In the genomic region with DNA sequence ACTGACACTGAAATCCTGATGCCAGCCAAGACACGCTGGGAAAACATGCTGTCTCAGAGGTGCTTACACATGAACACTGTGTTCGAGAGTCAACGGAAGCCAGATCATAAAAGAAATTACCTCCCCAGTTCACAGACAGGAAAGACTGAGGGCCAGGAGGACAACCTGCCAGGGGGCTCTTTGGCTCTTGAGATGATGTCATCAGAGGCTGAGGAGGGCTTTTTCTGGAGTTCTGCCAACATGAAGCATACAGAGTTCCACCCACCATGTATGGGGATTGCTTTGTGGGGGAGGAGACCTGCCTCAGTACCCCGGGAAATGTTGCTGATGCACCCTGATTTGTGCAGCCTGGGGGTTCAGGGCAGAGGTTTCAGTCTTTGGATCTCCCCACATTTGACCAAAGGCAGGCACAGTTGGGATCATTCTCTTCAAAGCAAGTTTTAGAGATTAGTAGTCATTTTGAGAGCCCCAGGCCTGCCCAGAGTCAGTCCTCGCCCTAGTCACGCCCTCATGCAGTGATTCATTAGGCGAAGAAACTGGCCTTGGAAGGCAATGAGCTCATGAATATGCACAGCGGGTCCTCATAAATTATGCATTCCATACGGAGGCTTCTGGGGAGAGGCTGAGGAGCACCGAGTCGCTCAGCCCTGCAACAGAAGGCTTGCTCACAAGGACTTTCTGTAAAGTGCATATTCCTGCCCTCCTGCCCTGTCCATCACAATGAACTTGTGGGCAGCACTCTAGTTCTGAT, we compare ENCODE assay signal across 12 cellular contexts. TPM values are rescaled to one million over a fixed set of nuclear protein-coding genes. Genes with fewer than 3 reads are reported as not detected.
DNase-seq lines count a peak whose midpoint lies in the region; ATAC-seq, FAIRE-seq and TF ChIP-seq lines count a peak whose summit lies in the region.
"Had no signal": no experiment of that assay in that cellular context is flagged by ENCODE, and none has a peak within 500 bp of the region (broad histone marks: within the 10 kb centered on the region; RNA-seq: fewer than 3 reads in every experiment).

No MANE protein-coding gene starts in this region.

- CTCF ChIA-PET in activated CD8-positive, alpha-beta T cell treated with anti-CD3 and anti-CD28 coated beads, Interleukin-2, amount 10 ng/mL, durations not matched to agents 7 days and 5 days (lab: Charles Lee) = no interaction called here

- intact Hi-C loops in aorta (cut with DNase I) (loop anchor here in 1 of 2 donors (5.0 kb wide), 1 partner anchor 34 kb away; a partner anchor contains a TSS), pancreas (cut with DNase I) (no loop called here)

- H3K27me3 ChIP-seq in aorta (ENCODE audit: control insufficient read depth in 1 of 2, insufficient read depth in 2 of 2, low read length in 1 of 2) = no peaks in the 10 kb centered on the region
- no peaks in the 10 kb centered on the region for H3K27me3 ChIP-seq in pancreas
- H3K27me3 ChIP-seq: thyroid gland had no signal

- no peak for DNase-seq in activated naive CD4-positive, alpha-beta T cell treated with anti-CD3 and anti-CD28 coated beads, Interleukin-2, amount 50 U/mL, for 72 hours (ENCODE audit: low spot score in 2 of 2)
- no peak for DNase-seq in activated naive CD4-positive, alpha-beta T cell (lab: John Stamatoyannopoulos, UW)
- DNase-seq in astrocyte of the cerebellum (ENCODE audit: low read depth) (peak; percentile 93), islet precursor cell (peak; percentile 79), aorta (peak; percentile 42 to 65), pancreas (no peak)
- no peak for DNase-seq in activated CD8-positive, alpha-beta T cell treated with anti-CD3 and anti-CD28 coated beads, Interleukin-2, amount 10 ng/mL, durations not matched to agents 7 days and 5 days
- DNase-seq: activated CD4-positive, CD25-positive, alpha-beta regulatory T cell; thyroid gland had no signal

- no peak overlapping the region for H3K27ac Mint-ChIP-seq in activated naive CD4-positive, alpha-beta T cell treated with anti-CD3 and anti-CD28 coated beads, Interleukin-2, amount 50 U/mL, for 72 hours
- H3K27ac Mint-ChIP-seq in activated CD8-positive, alpha-beta T cell treated with anti-CD3 and anti-CD28 coated beads, Interleukin-2, amount 10 ng/mL, durations not matched to agents 7 days and 5 days = no peak overlapping the region

- H3K4me3 Mint-ChIP-seq in activated CD8-positive, alpha-beta T cell treated with anti-CD3 and anti-CD28 coated beads, Interleukin-2, amount 10 ng/mL, durations not matched to agents 7 days and 5 days = no peak overlapping the region
- H3K4me3 Mint-ChIP-seq: CD8-positive, alpha-beta memory T cell had no signal

- no peak for TF ChIP-seq CTCF in astrocyte of the cerebellum (IDR thresholded peaks at IDR 0.05; ENCODE audit: low read depth, low read length, missing control alignments)
- TF ChIP-seq CTCF in pancreas (IDR thresholded peaks at IDR 0.05) = no peak

- in situ Hi-C loops in astrocyte of the cerebellum (cut with HindIII; ENCODE audit: low sequenced_read_pairs) = loop anchor here (10.0 kb wide), 1 partner anchor 117 kb away; no protein-coding TSS in a partner anchor

- no peaks in the 10 kb centered on the region for H3K36me3 Mint-ChIP-seq in activated naive CD4-positive, alpha-beta T cell treated with anti-CD3 and anti-CD28 coated beads, Interleukin-2, amount 50 U/mL, for 72 hours
- H3K36me3 Mint-ChIP-seq in activated CD8-positive, alpha-beta T cell treated with anti-CD3 and anti-CD28 coated beads, Interleukin-2, amount 10 ng/mL, durations not matched to agents 7 days and 5 days (ENCODE audit: low read depth) = no peaks in the 10 kb centered on the region
- H3K36me3 Mint-ChIP-seq: CD8-positive, alpha-beta memory T cell had no signal

- WGBS in aorta, 2 donors = 91% methylated on average over 11 of the region's 11 CpGs
- 83 to 91% methylated on average over 11 of the region's 11 CpGs for WGBS in pancreas, 2 donors

- peaks cover 10% of the 10 kb centered on the region for H3K27me3 Mint-ChIP-seq in activated CD8-positive, alpha-beta T cell treated with anti-CD3 and anti-CD28 coated beads, Interleukin-2, amount 10 ng/mL, durations not matched to agents 7 days and 5 days (ENCODE audit: low read depth)

- no peaks in the 10 kb centered on the region for H3K36me3 ChIP-seq in aorta (ENCODE audit: control insufficient read depth in 1 of 2, insufficient read depth in 2 of 2, low read length in 1 of 2)
- no peaks in the 10 kb centered on the region for H3K36me3 ChIP-seq in pancreas
- H3K36me3 ChIP-seq: thyroid gland had no signal

- POLR2A ChIA-PET in activated CD8-positive, alpha-beta T cell treated with anti-CD3 and anti-CD28 coated beads, Interleukin-2, amount 10 ng/mL, durations not matched to agents 7 days and 5 days (lab: Charles Lee) = interaction anchor here (0.6 kb wide), 1 partner anchor 1043 kb away, joined by 3 read pairs; no protein-coding TSS in a partner anchor

- H3K9me3 ChIP-seq in aorta (ENCODE audit: control insufficient read depth, low read length) (no peaks in the 10 kb centered on the region), pancreas (no peaks in the 10 kb centered on the region)
- H3K9me3 ChIP-seq: thyroid gland had no signal

- H3K4me3 ChIP-seq in astrocyte of the cerebellum (ENCODE audit: low read depth, low read length) (no peak overlapping the region), aorta (ENCODE audit: low read length in 2 of 2) (no peak overlapping the region), pancreas (no peak overlapping the region)
- H3K4me3 ChIP-seq: thyroid gland had no signal

- no peak for FAIRE-seq in pancreas (lab: Jason Lieb, UNC)
- FAIRE-seq: colon had no signal

- H3K4me1 ChIP-seq in aorta (ENCODE audit: control insufficient read depth in 1 of 2, insufficient read depth in 2 of 2, low read length in 2 of 2) (peaks cover 0 to 3% of the 10 kb centered on the region in 2 donors), pancreas (peaks cover 0 to 8% (median 0%) of the 10 kb centered on the region in 3 donors)

- no peaks in the 10 kb centered on the region for H3K9me3 Mint-ChIP-seq in activated naive CD4-positive, alpha-beta T cell treated with anti-CD3 and anti-CD28 coated beads, Interleukin-2, amount 50 U/mL, for 72 hours
- H3K9me3 Mint-ChIP-seq in activated CD8-positive, alpha-beta T cell treated with anti-CD3 and anti-CD28 coated beads, Interleukin-2, amount 10 ng/mL, durations not matched to agents 7 days and 5 days (ENCODE audit: insufficient read depth) = no peaks in the 10 kb centered on the region
- H3K9me3 Mint-ChIP-seq: CD8-positive, alpha-beta memory T cell had no signal

- H3K27ac ChIP-seq in aorta (ENCODE audit: low read depth in 1 of 2, low read length in 2 of 2) (no peak overlapping the region), pancreas (no peak overlapping the region)
- H3K27ac ChIP-seq: thyroid gland had no signal

- peak; percentile 43 to 71 for ATAC-seq in activated naive CD4-positive, alpha-beta T cell treated with anti-CD3 and anti-CD28 coated beads, Interleukin-2, amount 50 U/mL, for 72 hours
- ATAC-seq in aorta (ENCODE audit: low FRiP score) = no peak
- no peak for ATAC-seq in activated CD8-positive, alpha-beta T cell treated with anti-CD3 and anti-CD28 coated beads, Interleukin-2, amount 10 ng/mL, durations not matched to agents 7 days and 5 days
- no peak for ATAC-seq in pancreas
- no peak for ATAC-seq in HG03460 (IDR thresholded peaks at IDR 0.05; ENCODE audit: unreplicated experiment)

- peaks cover 5% of the 10 kb centered on the region for H3K4me1 Mint-ChIP-seq in activated CD8-positive, alpha-beta T cell treated with anti-CD3 and anti-CD28 coated beads, Interleukin-2, amount 10 ng/mL, durations not matched to agents 7 days and 5 days (ENCODE audit: low read depth)

RNA-seq across cellular contexts. Expression of a gene that starts 34.9 kb away (rescaled TPM):
- total RNA-seq in activated naive CD4-positive, alpha-beta T cell treated with anti-CD3 and anti-CD28 coated beads, Interleukin-2, amount 50 U/mL, for 72 hours = 1 to 10 TPM in 1 of 2 donors, not detected in 1; 2.2 TPM
- total RNA-seq in aorta (10 to 100 TPM; 45.9 to 62.0 TPM), pancreas (10 to 100 TPM in 4 of 6 donors, 1 to 10 TPM in 2; 7.0 to 13.4 (median 11.6) TPM)
- polyA plus RNA-seq in aorta (10 to 100 TPM in 1 of 2 donors, 1 to 10 TPM in 1; 4.8 to 27.4 TPM), pancreas (1 to 10 TPM; 3.8 to 5.2 TPM)
- total RNA-seq in activated CD8-positive, alpha-beta T cell treated with anti-CD3 and anti-CD28 coated beads, Interleukin-2, amount 10 ng/mL, durations not matched to agents 7 days and 5 days = not detected
- polyA plus RNA-seq: CD8-positive, alpha-beta memory T cell had no signal

Comparison
In these comparisons a context has a peak if more than half of its experiments do, and no peak if none do; other contexts are left out.
1. ATAC-seq: peak in activated naive CD4-positive, alpha-beta T cell treated with anti-CD3 and anti-CD28 coated beads, Interleukin-2, amount 50 U/mL, for 72 hours (2 of 2); none in aorta (single experiment), activated CD8-positive, alpha-beta T cell treated with anti-CD3 and anti-CD28 coated beads, Interleukin-2, amount 10 ng/mL, durations not matched to agents 7 days and 5 days (single experiment), pancreas (0 of 4) and HG03460 (single experiment).
2. DNase-seq: peak in astrocyte of the cerebellum (single experiment), islet precursor cell (single experiment) and aorta (2 of 2); none in activated naive CD4-positive, alpha-beta T cell treated with anti-CD3 and anti-CD28 coated beads, Interleukin-2, amount 50 U/mL, for 72 hours (0 of 2), activated naive CD4-positive, alpha-beta T cell (0 of 4), activated CD8-positive, alpha-beta T cell treated with anti-CD3 and anti-CD28 coated beads, Interleukin-2, amount 10 ng/mL, durations not matched to agents 7 days and 5 days (single experiment) and pancreas (0 of 6).